ENCODE assay signal across 20 cellular contexts in genomic region chr2:3320910-3321605, GRCh38.
"Had no signal": no experiment of that assay in that cellular context is flagged by ENCODE, and none has a peak within 500 bp of the region (broad histone marks: within the 10 kb centered on the region; RNA-seq: fewer than 3 reads in every experiment).

No MANE protein-coding gene starts in this region.

- ATAC-seq: activated naive CD4-positive, alpha-beta T cell treated with anti-CD3 and anti-CD28 coated beads, Interleukin-2, amount 50 U/mL, for 72 hours; effector memory CD8-positive, alpha-beta T cell; left colon had no signal

- H3K27me3 ChIP-seq: breast epithelium, colonic mucosa, dorsolateral prefrontal cortex, esophagus muscularis mucosa, tibial artery had no signal

- H3K4me3 Mint-ChIP-seq: activated B cell treated with CpG ODN at 0.5 μM for 24 hours; central memory CD8-positive, alpha-beta T cell; effector memory CD8-positive, alpha-beta T cell; memory B cell; nephron had no signal

- H3K4me1 ChIP-seq: breast epithelium, colonic mucosa, esophagus muscularis mucosa, tibial artery had no signal

- H3K36me3 ChIP-seq: breast epithelium, colonic mucosa had no signal

- H3K27me3 Mint-ChIP-seq: activated B cell treated with CpG ODN at 0.5 μM for 24 hours; central memory CD8-positive, alpha-beta T cell; effector memory CD8-positive, alpha-beta T cell; memory B cell had no signal

- DNase-seq: activated B cell treated with CpG ODN at 0.5 μM for 24 hours; activated CD4-positive, alpha-beta T cell treated with anti-CD3 and anti-CD28 coated beads for 4 hours; activated CD4-positive, alpha-beta T cell treated with anti-CD3 and anti-CD28 coated beads, Interleukin-2, amount 50 U/mL, for 48 hours; activated gamma-delta T cell; activated T-cell treated with anti-CD3 and anti-CD28 coated beads, Interleukin-2, amount 50 U/mL, for 48 hours; colonic mucosa; effector memory CD8-positive, alpha-beta T cell; islet precursor cell; left colon; stimulated activated CD4-positive, alpha-beta T cell treated with anti-CD3 and anti-CD28 coated beads, Interleukin-4, amount 100 ng/mL, for 1 hour; stimulated activated naive CD4-positive, alpha-beta T cell treated with Interleukin-2 at 50 U/mL for 16 hours; T-helper 9 cell; tibial artery had no signal

- H3K4me3 ChIP-seq: breast epithelium, colonic mucosa, dorsolateral prefrontal cortex, esophagus muscularis mucosa, tibial artery had no signal

- H3K27ac Mint-ChIP-seq: activated B cell treated with CpG ODN at 0.5 μM for 24 hours; effector memory CD8-positive, alpha-beta T cell; memory B cell; nephron had no signal

- H3K4me1 Mint-ChIP-seq: activated B cell treated with CpG ODN at 0.5 μM for 24 hours had no signal

- H3K9me3 Mint-ChIP-seq: activated B cell treated with CpG ODN at 0.5 μM for 24 hours; activated naive CD4-positive, alpha-beta T cell treated with anti-CD3 and anti-CD28 coated beads, Interleukin-2, amount 50 U/mL, for 72 hours; central memory CD8-positive, alpha-beta T cell; effector memory CD8-positive, alpha-beta T cell; memory B cell; nephron had no signal

- H3K9me3 ChIP-seq: breast epithelium, colonic mucosa, esophagus muscularis mucosa, tibial artery had no signal

- H3K27ac ChIP-seq: breast epithelium, colonic mucosa, dorsolateral prefrontal cortex, esophagus muscularis mucosa, tibial artery had no signal
